In the genomic region with DNA sequence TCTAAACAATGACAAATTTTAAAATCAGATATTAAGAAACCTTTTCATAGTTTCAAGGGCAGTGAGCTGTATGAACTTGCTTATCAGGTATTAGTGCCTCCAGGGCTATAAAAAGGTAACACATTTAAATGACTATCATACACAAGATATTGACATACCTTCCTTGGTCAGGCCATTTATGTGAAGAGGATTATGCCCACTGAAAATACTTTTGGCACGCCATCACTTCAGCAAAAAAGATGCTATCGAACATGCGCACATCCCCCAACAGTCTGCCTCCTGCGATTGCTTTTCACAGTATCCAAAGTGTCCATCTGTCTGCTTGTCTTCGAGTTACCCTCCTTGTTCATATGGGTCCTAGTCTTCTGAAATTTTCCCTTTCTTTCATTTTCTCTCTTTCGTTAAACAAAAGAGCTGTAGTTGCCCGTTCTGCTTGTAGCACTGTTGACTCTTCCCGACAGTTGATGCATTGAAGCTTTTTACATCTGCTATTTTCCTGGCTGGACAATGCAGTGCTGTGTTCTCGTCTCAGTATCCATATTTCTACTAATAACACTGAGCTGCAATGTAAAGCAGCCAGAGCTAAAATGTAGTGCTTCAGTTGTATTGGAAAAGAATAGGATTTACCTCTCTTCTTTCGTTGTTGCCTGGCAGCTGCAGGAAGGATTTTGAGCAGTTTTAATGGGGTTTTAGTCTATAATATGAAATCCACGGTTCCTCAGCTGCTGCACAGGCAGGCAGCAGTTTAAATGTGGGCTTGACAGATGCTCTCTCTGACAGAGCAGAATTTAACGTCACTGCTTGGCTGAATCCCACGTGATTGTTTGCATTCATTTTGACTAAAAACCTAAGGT, we compare ENCODE assay signal across 8 cellular contexts. TPM values are rescaled to one million over a fixed set of nuclear protein-coding genes. Genes with fewer than 3 reads are reported as not detected.
DNase-seq lines count a peak whose midpoint lies in the region; ATAC-seq and TF ChIP-seq lines count a peak whose summit lies in the region.

A gene with protein sequence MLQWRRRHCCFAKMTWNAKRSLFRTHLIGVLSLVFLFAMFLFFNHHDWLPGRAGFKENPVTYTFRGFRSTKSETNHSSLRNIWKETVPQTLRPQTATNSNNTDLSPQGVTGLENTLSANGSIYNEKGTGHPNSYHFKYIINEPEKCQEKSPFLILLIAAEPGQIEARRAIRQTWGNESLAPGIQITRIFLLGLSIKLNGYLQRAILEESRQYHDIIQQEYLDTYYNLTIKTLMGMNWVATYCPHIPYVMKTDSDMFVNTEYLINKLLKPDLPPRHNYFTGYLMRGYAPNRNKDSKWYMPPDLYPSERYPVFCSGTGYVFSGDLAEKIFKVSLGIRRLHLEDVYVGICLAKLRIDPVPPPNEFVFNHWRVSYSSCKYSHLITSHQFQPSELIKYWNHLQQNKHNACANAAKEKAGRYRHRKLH (minus strand): TSS at position 753 of the 854 bp plus-strand sequence. CDS start 5,051 bp downstream, outside the sequence.

- TF ChIP-seq CTCF in cardiac fibroblast (IDR thresholded peaks at IDR 0.05; ENCODE audit: low read depth, low read length): no peak

- no peaks in the 10 kb centered on the region for H3K9me3 Mint-ChIP-seq in activated naive CD4-positive, alpha-beta T cell treated with anti-CD3 and anti-CD28 coated beads for 36 hours
- no peaks in the 10 kb centered on the region for H3K9me3 Mint-ChIP-seq in stimulated activated naive CD8-positive, alpha-beta T cell treated with anti-CD3 and anti-CD28 coated beads, Interleukin-15, amount 100 ng/mL, for 72 hours

- H3K4me1 Mint-ChIP-seq in activated naive CD4-positive, alpha-beta T cell treated with anti-CD3 and anti-CD28 coated beads for 36 hours (ENCODE audit: low read depth): peaks cover 34% of the 10 kb centered on the region
- peaks cover 44% of the 10 kb centered on the region for H3K4me1 Mint-ChIP-seq in stimulated activated naive CD8-positive, alpha-beta T cell treated with anti-CD3 and anti-CD28 coated beads, Interleukin-15, amount 100 ng/mL, for 72 hours

- peak; percentile 78 for ATAC-seq in left lobe of liver
- peak; percentile 56 for ATAC-seq in stimulated activated naive CD8-positive, alpha-beta T cell treated with anti-CD3 and anti-CD28 coated beads, Interleukin-15, amount 100 ng/mL, for 72 hours

- peak; percentile 24 for DNase-seq in activated naive CD4-positive, alpha-beta T cell treated with anti-CD3 and anti-CD28 coated beads for 36 hours
- no peak for DNase-seq in activated naive CD4-positive, alpha-beta T cell (lab: John Stamatoyannopoulos, UW)
- DNase-seq in NCI-H82 (lab: John Stamatoyannopoulos, UW) (peak; percentile 91), cardiac fibroblast (ENCODE audit: low read depth in 2 of 2) (peak; percentile 54 to 62), left lobe of liver (ENCODE audit: low spot score) (no peak), epidermal melanocyte (ENCODE audit: insufficient read length, low spot score) (no peak)
- DNase-seq in stimulated activated naive CD8-positive, alpha-beta T cell treated with anti-CD3 and anti-CD28 coated beads, Interleukin-15, amount 100 ng/mL, for 72 hours: no peak
- no peak for DNase-seq in stimulated activated CD4-positive, alpha-beta T cell treated with anti-CD3 and anti-CD28 coated beads, Interleukin-2, amount 100 ng/mL, for 24 hours

- H3K36me3 Mint-ChIP-seq in activated naive CD4-positive, alpha-beta T cell treated with anti-CD3 and anti-CD28 coated beads for 36 hours (ENCODE audit: low read depth): no peaks in the 10 kb centered on the region

- CTCF ChIA-PET in activated naive CD4-positive, alpha-beta T cell treated with anti-CD3 and anti-CD28 coated beads for 36 hours (lab: Charles Lee): interaction anchor here (0.5 to 1.6 kb wide), 5 partner anchors 23 to 916 kb away, joined by 3 to 5 read pairs (median 3); no protein-coding TSS in a partner anchor

- intact Hi-C loops in activated naive CD4-positive, alpha-beta T cell treated with anti-CD3 and anti-CD28 coated beads for 36 hours (cut with micrococcal nuclease): loop anchor here (10.0 kb wide), 1 partner anchor 859 kb away; no protein-coding TSS in a partner anchor

- H3K4me3 ChIP-seq in cardiac fibroblast (replicated peaks in 1 of 2; ENCODE audit: low read depth in 2 of 2, low read length in 2 of 2): peak within 1 kb of the TSS; percentile 29 to 50

- no peaks in the 10 kb centered on the region for H3K27me3 Mint-ChIP-seq in activated naive CD4-positive, alpha-beta T cell treated with anti-CD3 and anti-CD28 coated beads for 36 hours (ENCODE audit: low read depth)
- no peaks in the 10 kb centered on the region for H3K27me3 Mint-ChIP-seq in stimulated activated naive CD8-positive, alpha-beta T cell treated with anti-CD3 and anti-CD28 coated beads, Interleukin-15, amount 100 ng/mL, for 72 hours

- H3K4me3 Mint-ChIP-seq in activated naive CD4-positive, alpha-beta T cell treated with anti-CD3 and anti-CD28 coated beads for 36 hours: no peak within 1 kb of the TSS
- H3K4me3 Mint-ChIP-seq in stimulated activated naive CD8-positive, alpha-beta T cell treated with anti-CD3 and anti-CD28 coated beads, Interleukin-15, amount 100 ng/mL, for 72 hours: peak within 1 kb of the TSS; percentile 25 to 46

- no peak within 1 kb of the TSS for H3K27ac Mint-ChIP-seq in activated naive CD4-positive, alpha-beta T cell treated with anti-CD3 and anti-CD28 coated beads for 36 hours
- no peak within 1 kb of the TSS for H3K27ac Mint-ChIP-seq in stimulated activated naive CD8-positive, alpha-beta T cell treated with anti-CD3 and anti-CD28 coated beads, Interleukin-15, amount 100 ng/mL, for 72 hours

RNA-seq across cellular contexts. Expression of the gene that starts here (rescaled TPM):
- total RNA-seq in activated naive CD4-positive, alpha-beta T cell treated with anti-CD3 and anti-CD28 coated beads for 36 hours: not detected
- total RNA-seq in left lobe of liver: 0.13 TPM

Comparison
In these comparisons a context has a peak if more than half of its experiments do, and no peak if none do; other contexts are left out.
1. Peak in DNase-seq in activated naive CD4-positive, alpha-beta T cell treated with anti-CD3 and anti-CD28 coated beads for 36 hours; RNA of the gene not detected or under 1 TPM.
2. Peak in ATAC-seq in left lobe of liver; RNA of the gene not detected or under 1 TPM.
3. DNase-seq: peak in NCI-H82 (single experiment) and cardiac fibroblast (2 of 2); none in activated naive CD4-positive, alpha-beta T cell (0 of 4), left lobe of liver (single experiment), stimulated activated naive CD8-positive, alpha-beta T cell treated with anti-CD3 and anti-CD28 coated beads, Interleukin-15, amount 100 ng/mL, for 72 hours (0 of 2), stimulated activated CD4-positive, alpha-beta T cell treated with anti-CD3 and anti-CD28 coated beads, Interleukin-2, amount 100 ng/mL, for 24 hours (0 of 2) and epidermal melanocyte (single experiment).